ENCODE assay signal across 1 cellular context in the genomic region with DNA sequence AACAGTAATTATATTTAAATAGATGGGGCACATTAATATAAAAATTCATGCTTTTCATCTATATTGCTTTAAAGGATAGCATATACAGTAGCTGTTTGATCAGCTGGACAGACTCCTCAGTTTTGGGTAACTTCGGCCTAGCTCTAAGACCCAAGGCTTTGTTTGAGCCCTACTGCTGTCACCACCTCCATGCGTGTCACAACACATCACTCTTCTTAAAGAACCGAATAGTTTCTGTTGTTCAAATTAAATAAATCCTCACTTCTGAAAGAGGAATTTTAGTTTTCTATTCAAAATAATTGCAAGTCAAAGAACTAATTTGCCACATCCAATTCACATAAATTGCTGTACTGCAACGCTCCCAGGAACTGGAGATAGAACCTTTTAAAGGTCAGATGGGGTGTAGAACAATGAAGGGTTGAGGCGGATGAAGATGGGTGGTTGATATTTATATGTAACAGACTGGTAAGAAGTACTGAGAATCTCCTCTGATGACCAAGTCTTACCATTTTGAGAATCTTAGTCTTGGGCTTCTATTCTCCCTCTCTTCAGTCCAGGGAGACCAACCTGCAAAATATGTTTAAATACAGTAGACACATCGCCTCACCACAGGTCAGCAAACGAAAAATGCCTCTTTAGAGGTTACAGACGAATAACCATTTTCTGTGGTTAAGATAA.
TF ChIP-seq lines count a peak whose summit lies in the region.

No MANE protein-coding gene starts in this region.

TF ChIP-seq in GM23338, 12 proteins besides CTCF, POLR2A, EP300 and RAD21 (continued from another document):
- TF ChIP-seq ETS1 (IDR thresholded peaks at IDR 0.05) (no peak), ZNF462 (CRISPR knock-in tag; IDR thresholded peaks at IDR 0.05) (no peak), EZH2 (IDR thresholded peaks at IDR 0.05; ENCODE audit: low read depth, unreplicated experiment) (no peak), EZH2phosphoT487 (IDR thresholded peaks at IDR 0.05; ENCODE audit: unreplicated experiment) (no peak), JUNB (IDR thresholded peaks at IDR 0.05; ENCODE audit: unreplicated experiment) (no peak)
